Comparison of ENCODE assay signal across 8 cellular contexts in genomic region chr9:78236511-78236950, GRCh38. TPM values are rescaled to one million over a fixed set of nuclear protein-coding genes. Genes with fewer than 3 reads are reported as not detected.
DNase-seq lines count a peak whose midpoint lies in the region; ATAC-seq and TF ChIP-seq lines count a peak whose summit lies in the region.

No MANE protein-coding gene starts in this region.

- H3K9ac ChIP-seq in SK-N-MC (ENCODE audit: insufficient read length), result peak overlapping the region; percentile 90

- H3K27ac ChIP-seq in SK-N-MC, result peak overlapping the region; percentile 60; the same call in 1 of the 2 replicates
- H3K27ac ChIP-seq in ovary, result peak overlapping the region; percentile 48 to 72

- H3K27me3 ChIP-seq in ovary, result no peaks in the 10 kb centered on the region

- WGBS in ovary, 3 donors, result 3 to 5% (median 4%) methylated on average over 13 of the region's 13 CpGs

- TF ChIP-seq CTCF in fibroblast of pulmonary artery (IDR thresholded peaks at IDR 0.05; ENCODE audit: low read length, missing control alignments), result no peak
- no peak for TF ChIP-seq CTCF in ovary (IDR thresholded peaks at IDR 0.05)

- H3K4me3 ChIP-seq in SK-N-MC (peak overlapping the region; percentile 87), fibroblast of pulmonary artery (replicated peaks; ENCODE audit: low read depth, low read length) (peak overlapping the region; percentile 66), ovary (peak overlapping the region; percentile 84)

- peaks cover 22% of the 10 kb centered on the region for H3K36me3 ChIP-seq in SK-N-MC (ENCODE audit: insufficient read depth, low read length)
- H3K36me3 ChIP-seq in ovary, result no peaks in the 10 kb centered on the region

- peak; percentile 43 for DNase-seq in AG08396 (ENCODE audit: low spot score)
- DNase-seq in SK-N-MC (ENCODE audit: low read depth, low spot score), result no peak
- DNase-seq in fibroblast of pulmonary artery (ENCODE audit: low read depth), result peak; percentile 7
- no peak for DNase-seq in ovary
- no peak for DNase-seq in NCI-H524 treated with DMSO at 0.1 percent for 48 hours (lab: John Stamatoyannopoulos, UW)
- no peak for DNase-seq in NCI-H446 treated with DMSO at 0.1 percent for 48 hours (lab: John Stamatoyannopoulos, UW)

- TF ChIP-seq EP300 in ovary (IDR thresholded peaks at IDR 0.05), result no peak

- H3K9me3 ChIP-seq in SK-N-MC (ENCODE audit: low read depth, low read length) (no peaks in the 10 kb centered on the region), ovary (no peaks in the 10 kb centered on the region)

- intact Hi-C loops in ovary (cut with DNase I), result no loop called here

- no peak for TF ChIP-seq POLR2A in ovary (IDR thresholded peaks at IDR 0.05)

- peaks cover 5% of the 10 kb centered on the region for H3K4me1 ChIP-seq in ovary (ENCODE audit: insufficient read depth)

- ATAC-seq in GM18868 (IDR thresholded peaks at IDR 0.05; ENCODE audit: unreplicated experiment), result peak; percentile 9
- peak; percentile 8 for ATAC-seq in HG03139 (IDR thresholded peaks at IDR 0.05; ENCODE audit: unreplicated experiment)

RNA-seq across cellular contexts. Expression of gene CEP78, which starts 0.7 kb away (rescaled TPM):
- 10 to 100 TPM; 13.7 to 25.6 (median 16.3) TPM for total RNA-seq in ovary
- 10 to 100 TPM in 1 of 2 donors, 1 to 10 TPM in 1; 6.1 to 10.5 TPM for polyA plus RNA-seq in ovary

Comparison
In these comparisons a context has a peak if more than half of its experiments do, and no peak if none do; other contexts are left out.
1. DNase-seq: peak in AG08396 (single experiment) and fibroblast of pulmonary artery (single experiment); none in SK-N-MC (single experiment), ovary (0 of 5), NCI-H524 treated with DMSO at 0.1 percent for 48 hours (single experiment) and NCI-H446 treated with DMSO at 0.1 percent for 48 hours (single experiment).
2. Peak in every context shown above with its lines, with median percentiles within 50 percentile points of each other: H3K4me3 ChIP-seq.